ENCODE assay signal across 3 cellular contexts in genomic region chr18:55369346-55369745, GRCh38.
"Had no signal": no experiment of that assay in that cellular context is flagged by ENCODE, and none has a peak within 500 bp of the region (broad histone marks: within the 10 kb centered on the region; RNA-seq: fewer than 3 reads in every experiment).

No MANE protein-coding gene starts in this region.

- H3K4me3 ChIP-seq: GM12878 had no signal

- DNase-seq: GDM1, GF-D8 had no signal

- ATAC-seq: GM12878 had no signal
